Comparison of ENCODE assay signal across 15 cellular contexts in genomic region chrX:41563881-41564280, GRCh38.
"Had no signal": no experiment of that assay in that cellular context is flagged by ENCODE, and none has a peak within 500 bp of the region (broad histone marks: within the 10 kb centered on the region; RNA-seq: fewer than 3 reads in every experiment).

No MANE protein-coding gene starts in this region.

- H3K36me3 ChIP-seq: adrenal gland, esophagus muscularis mucosa, heart left ventricle, left lung had no signal

- H3K27me3 ChIP-seq: adrenal gland, esophagus muscularis mucosa, heart left ventricle, left lung, stomach had no signal

- H3K9me3 ChIP-seq: adrenal gland, esophagus muscularis mucosa, heart left ventricle, left lung, stomach had no signal

- H3K27ac ChIP-seq: dorsolateral prefrontal cortex, esophagus muscularis mucosa, heart left ventricle, left lung, stomach had no signal

- ATAC-seq: heart left ventricle, left lung, SK-N-SH treated with all-trans-retinoic acid at 6 μM for 48 hours had no signal

- H3K4me3 Mint-ChIP-seq: activated B cell treated with CpG ODN at 0.5 μM for 24 hours, memory B cell, nephron progenitor cell had no signal

- H3K27me3 Mint-ChIP-seq: activated B cell treated with CpG ODN at 0.5 μM for 24 hours, memory B cell had no signal

- H3K4me3 ChIP-seq: adrenal gland, dorsolateral prefrontal cortex, esophagus muscularis mucosa, heart left ventricle, left lung, stomach had no signal

- DNase-seq: activated B cell treated with CpG ODN at 0.5 μM for 24 hours; activated CD4-positive, alpha-beta T cell treated with anti-CD3 and anti-CD28 coated beads, Interleukin-2, amount 50 U/mL, for 1 hour; activated naive CD4-positive, alpha-beta T cell treated with Interleukin-2 at 50 U/mL for 16 hours; adrenal gland; dorsolateral prefrontal cortex; heart left ventricle; left lung; nephron progenitor cell; stimulated activated CD4-positive, alpha-beta T cell treated with anti-CD3 and anti-CD28 coated beads, Interleukin-15, amount 100 ng/mL, for 24 hours; stimulated activated CD4-positive, alpha-beta T cell treated with anti-CD3 and anti-CD28 coated beads, Interleukin-4, amount 100 ng/mL, for 24 hours; stomach; T-helper 2 cell had no signal

- H3K9me3 Mint-ChIP-seq: activated B cell treated with CpG ODN at 0.5 μM for 24 hours, memory B cell had no signal

- H3K27ac Mint-ChIP-seq: activated B cell treated with CpG ODN at 0.5 μM for 24 hours, memory B cell had no signal
